Comparison of ENCODE assay signal across 21 cellular contexts in the genomic region with DNA sequence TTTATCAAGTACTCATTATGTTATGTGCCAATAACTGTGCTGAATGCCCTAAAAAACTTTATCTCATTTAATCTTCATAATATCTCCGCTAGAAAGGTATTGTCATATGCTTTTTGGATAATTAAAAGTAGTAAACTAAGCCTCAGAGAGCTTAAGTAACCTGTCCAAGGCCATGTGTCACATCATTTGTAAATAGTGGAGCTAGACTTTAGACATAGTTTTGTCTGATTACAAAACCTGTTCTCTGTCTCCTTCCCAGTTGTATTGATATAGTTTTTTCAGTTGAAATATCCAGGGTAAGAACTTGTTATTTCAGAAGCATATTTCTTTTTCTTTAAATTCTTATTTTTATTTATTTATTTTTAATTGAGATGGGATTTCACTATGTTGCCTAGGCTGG.
"Had no signal": no experiment of that assay in that cellular context is flagged by ENCODE, and none has a peak within 500 bp of the region (broad histone marks: within the 10 kb centered on the region; RNA-seq: fewer than 3 reads in every experiment).

No MANE protein-coding gene starts in this region.

- H3K36me3 Mint-ChIP-seq: memory B cell had no signal

- DNase-seq: dermis blood vessel endothelial cell; dorsolateral prefrontal cortex; effector CD4-positive, alpha-beta T cell; effector memory CD4-positive, alpha-beta T cell; foreskin keratinocyte; glutamatergic neuron; head of caudate nucleus; heart right ventricle; hippocampal formation; left cardiac atrium; left ventricle myocardium inferior; lower lobe of right lung; midbrain; naive thymus-derived CD4-positive, alpha-beta T cell had no signal

- FAIRE-seq: colon, endothelial cell of umbilical vein, frontal cortex, islet of Langerhans had no signal

- H3K27ac ChIP-seq: coronary artery, dorsolateral prefrontal cortex, esophagus muscularis mucosa, foreskin keratinocyte, heart right ventricle, left ventricle myocardium inferior, lower lobe of right lung had no signal

- H3K4me1 ChIP-seq: heart right ventricle, left ventricle myocardium inferior, lower lobe of right lung had no signal

- H3K4me3 Mint-ChIP-seq: memory B cell; naive thymus-derived CD4-positive, alpha-beta T cell had no signal

- ATAC-seq: foreskin keratinocyte; heart right ventricle; left cardiac atrium; lower lobe of right lung; naive thymus-derived CD4-positive, alpha-beta T cell had no signal

- H3K4me3 ChIP-seq: coronary artery, dorsolateral prefrontal cortex, esophagus muscularis mucosa, heart right ventricle, left ventricle myocardium inferior, lower lobe of right lung had no signal

- H3K4me1 Mint-ChIP-seq: memory B cell; naive thymus-derived CD4-positive, alpha-beta T cell had no signal

- H3K27me3 ChIP-seq: dorsolateral prefrontal cortex, esophagus muscularis mucosa, foreskin keratinocyte, heart right ventricle had no signal

- H3K27me3 Mint-ChIP-seq: memory B cell had no signal

- H3K36me3 ChIP-seq: esophagus muscularis mucosa, heart right ventricle, left ventricle myocardium inferior, lower lobe of right lung had no signal

- H3K27ac Mint-ChIP-seq: memory B cell; naive thymus-derived CD4-positive, alpha-beta T cell had no signal
